In genomic region chr9:125312411-125312810, GRCh38 we compare ENCODE assay signal across 24 cellular contexts.
"Had no signal": no experiment of that assay in that cellular context is flagged by ENCODE, and none has a peak within 500 bp of the region (broad histone marks: within the 10 kb centered on the region; RNA-seq: fewer than 3 reads in every experiment).

No MANE protein-coding gene starts in this region.

- H3K4me1 Mint-ChIP-seq: mesothelial cell of epicardium, naive B cell had no signal

- H3K4me3 Mint-ChIP-seq: dendritic cell treated with granulocyte-macrophage colony-stimulating factor and Interleukin-4, amounts not matched to agents 40 ng/mL and 50 ng/mL, for 4 days; effector memory CD8-positive, alpha-beta T cell; endodermal cell; mesothelial cell of epicardium; naive B cell had no signal

- H3K27me3 Mint-ChIP-seq: dendritic cell treated with granulocyte-macrophage colony-stimulating factor and Interleukin-4, amounts not matched to agents 40 ng/mL and 50 ng/mL, for 4 days; effector memory CD8-positive, alpha-beta T cell; naive B cell had no signal

- H3K9me3 Mint-ChIP-seq: effector memory CD8-positive, alpha-beta T cell had no signal

- H3K27ac Mint-ChIP-seq: dendritic cell treated with granulocyte-macrophage colony-stimulating factor and Interleukin-4, amounts not matched to agents 40 ng/mL and 50 ng/mL, for 4 days; endodermal cell; mesothelial cell of epicardium had no signal

- DNase-seq: colonic mucosa; cortex of kidney; effector CD8-positive, alpha-beta T cell; effector memory CD8-positive, alpha-beta T cell; endodermal cell; erythroblast; esophagus squamous epithelium; foreskin fibroblast; foreskin melanocyte; gastrocnemius medialis; glutamatergic neuron; head of caudate nucleus; heart right ventricle; hippocampal formation; left cardiac atrium; left lung; left ventricle myocardium superior; lower lobe of right lung; mesenchymal stem cell; mucosa of descending colon; naive B cell had no signal

- ATAC-seq: effector memory CD8-positive, alpha-beta T cell; esophagus mucosa; gastrocnemius medialis; heart right ventricle; left cardiac atrium; left lung; left ventricle myocardium superior; lower lobe of right lung; mucosa of descending colon had no signal
